8 cellular contexts compared by ENCODE assay signal in genomic region chr17:76527430-76528111, GRCh38. TPM values are rescaled to one million over a fixed set of nuclear protein-coding genes. Genes with fewer than 3 reads are reported as not detected.
DNase-seq lines count a peak whose midpoint lies in the region; ATAC-seq and TF ChIP-seq lines count a peak whose summit lies in the region.

No MANE protein-coding gene starts in this region.

- no peaks in the 10 kb centered on the region for H3K79me1 ChIP-seq in mesenchymal stem cell (replicated peaks; ENCODE audit: low read length, poor library complexity, severe bottlenecking)

- POLR2A ChIA-PET in AG04450 (lab: Yijun Ruan, JAX): interaction anchor here (1.0 to 2.7 kb wide), 2 partner anchors 19 to 30 kb away, joined by 3 to 12 read pairs; no protein-coding TSS in a partner anchor

- H3K4me2 ChIP-seq in mesenchymal stem cell (ENCODE audit: low read length, poor library complexity, severe bottlenecking): peak overlapping the region; percentile 37

- peak overlapping the region; percentile 22 to 87 for H2BK12ac ChIP-seq in mesenchymal stem cell (ENCODE audit: low read length in 2 of 2)

- TF ChIP-seq CTCF in AG04450 (IDR thresholded peaks at IDR 0.05; ENCODE audit: low read depth, low read length) (peak; percentile 13; the same call in 1 of the 2 replicates), upper lobe of right lung (IDR thresholded peaks at IDR 0.05) (peak; percentile 13)

- H3K18ac ChIP-seq in mesenchymal stem cell (ENCODE audit: low read depth in 1 of 2, low read length in 2 of 2): peak overlapping the region; percentile 90 to 91

- peak overlapping the region; percentile 52 to 88 for H3K4ac ChIP-seq in mesenchymal stem cell (ENCODE audit: low read depth in 1 of 2, low read length in 2 of 2)

- intact Hi-C loops in upper lobe of right lung (cut with DNase I): no loop called here

- peak overlapping the region; percentile 57 for H3K9ac ChIP-seq in mesenchymal stem cell (ENCODE audit: low read length)

- H3K9me3 ChIP-seq in AG04450 (ENCODE audit: control insufficient read depth, insufficient read depth, low read length) (no peaks in the 10 kb centered on the region; the same call in 1 of the 2 replicates), mesenchymal stem cell (ENCODE audit: control insufficient read depth, low read length) (no peaks in the 10 kb centered on the region), upper lobe of right lung (no peaks in the 10 kb centered on the region)

- H3K27ac ChIP-seq in AG04450 (ENCODE audit: low read depth, low read length) (peak overlapping the region; percentile 97), caudate nucleus (ENCODE audit: low read depth, low read length) (peak overlapping the region; percentile 52), mesenchymal stem cell (ENCODE audit: low read length, poor library complexity, severe bottlenecking) (no peak overlapping the region), upper lobe of right lung (peak overlapping the region; percentile 89)

- peaks cover 4% of the 10 kb centered on the region in 2 experiments for H3K36me3 ChIP-seq in mesenchymal stem cell (ENCODE audit: control insufficient read depth in 1 of 2, insufficient read depth in 2 of 2, low read depth in 1 of 2, low read length in 2 of 2)
- no peaks in the 10 kb centered on the region for H3K36me3 ChIP-seq in upper lobe of right lung

- H2BK15ac ChIP-seq in mesenchymal stem cell (ENCODE audit: low read depth, poor library complexity, severe bottlenecking): peak overlapping the region; percentile 85

- H2BK5ac ChIP-seq in mesenchymal stem cell (ENCODE audit: low read depth, low read length, poor library complexity, severe bottlenecking): no peak overlapping the region

- ATAC-seq in GM21447 (IDR thresholded peaks at IDR 0.05; ENCODE audit: unreplicated experiment) (peak; percentile 62), upper lobe of right lung (peak; percentile 47)

- H3K14ac ChIP-seq in mesenchymal stem cell (ENCODE audit: low read length in 2 of 2): peak overlapping the region in 1 of 2 experiments; percentile 37

- H2AK5ac ChIP-seq in mesenchymal stem cell (ENCODE audit: low read length, severe bottlenecking): no peak overlapping the region

- 13% methylated on average over 17 of the region's 26 CpGs for WGBS in mesenchymal stem cell

- H3K27me3 ChIP-seq in AG04450 (ENCODE audit: control insufficient read depth, insufficient read depth, low read length) (no peaks in the 10 kb centered on the region), mesenchymal stem cell (ENCODE audit: control insufficient read depth in 1 of 2, insufficient read depth in 1 of 2, low read length in 2 of 2) (no peaks in the 10 kb centered on the region), upper lobe of right lung (no peaks in the 10 kb centered on the region)

- H3K23ac ChIP-seq in mesenchymal stem cell (ENCODE audit: low read length in 2 of 2): no peak overlapping the region

- peak overlapping the region; percentile 92 for H4K91ac ChIP-seq in mesenchymal stem cell (ENCODE audit: low read length)

- DNase-seq in AG04450 (ENCODE audit: low read depth, low spot score) (no peak), RPMI8226 (peak; percentile 32), caudate nucleus (lab: John Stamatoyannopoulos, UW) (no peak), mesenchymal stem cell (peak; percentile 94), upper lobe of right lung (peak; percentile 78), NCI-H526 treated with DMSO at 0.1 percent for 48 hours (lab: John Stamatoyannopoulos, UW) (no peak), superior temporal gyrus (ENCODE audit: extremely low spot score) (no peak)

- peak overlapping the region; percentile 80 for H4K8ac ChIP-seq in mesenchymal stem cell (ENCODE audit: low read length)

- H2AFZ ChIP-seq in mesenchymal stem cell (ENCODE audit: low read depth, low read length): no peak overlapping the region

- CTCF ChIA-PET in AG04450 (lab: Charles Lee): interaction anchor here (0.9 to 2.4 kb wide), 3 partner anchors 19 to 154 kb away, joined by 3 to 7 read pairs (median 3); no protein-coding TSS in a partner anchor

- H3K4me1 ChIP-seq in mesenchymal stem cell (ENCODE audit: control insufficient read depth, insufficient read depth, low read depth, low read length) (peaks cover 57% of the 10 kb centered on the region), upper lobe of right lung (peaks cover 65% of the 10 kb centered on the region)

- peak overlapping the region; percentile 71 for H2BK120ac ChIP-seq in mesenchymal stem cell (ENCODE audit: low read depth, low read length)

- H3K4me3 ChIP-seq in AG04450 (ENCODE audit: low read depth, low read length): no peak overlapping the region
- H3K4me3 ChIP-seq in mesenchymal stem cell (ENCODE audit: insufficient read depth in 1 of 2, low read depth in 1 of 2, low read length in 2 of 2): peak overlapping the region in 1 of 2 experiments; percentile 24
- peak overlapping the region; percentile 18 for H3K4me3 ChIP-seq in upper lobe of right lung

RNA-seq across cellular contexts. Expression of gene CYGB, which starts 9.9 kb away (rescaled TPM):
- polyA plus RNA-seq in AG04450 (2011; rRNA removed): 7.4 and 7.7 TPM in 2 replicates
- polyA minus RNA-seq in AG04450 (2011; rRNA and poly(A)+ RNA removed): 3.1 and 5.3 TPM in 2 replicates
- polyA plus RNA-seq in mesenchymal stem cell (2013, experiment 1 of 2): 313 TPM
- 315 TPM for polyA plus RNA-seq in mesenchymal stem cell (2013, experiment 2 of 2)
- total RNA-seq in upper lobe of right lung: 34.3 TPM

RNA-seq across cellular contexts. Expression of gene PRCD, which starts 12.3 kb away (rescaled TPM):
- polyA plus RNA-seq in AG04450 (2011; rRNA removed): 0.69 and 1.9 TPM in 2 replicates
- polyA minus RNA-seq in AG04450 (2011; rRNA and poly(A)+ RNA removed): 0.37 and 0.96 TPM in 2 replicates
- polyA plus RNA-seq in mesenchymal stem cell (2013, experiment 1 of 2): 13.5 TPM
- polyA plus RNA-seq in mesenchymal stem cell (2013, experiment 2 of 2): 14.0 TPM
- 7.7 TPM for total RNA-seq in upper lobe of right lung

RNA-seq across cellular contexts. Expression of gene RHBDF2, which starts 26.3 kb away (rescaled TPM):
- polyA plus RNA-seq in AG04450 (2011; rRNA removed): 5.4 and 8.7 TPM in 2 replicates
- polyA minus RNA-seq in AG04450 (2011; rRNA and poly(A)+ RNA removed): 6.8 and 7.7 TPM in 2 replicates
- polyA plus RNA-seq in mesenchymal stem cell (2013, experiment 1 of 2): 19.9 TPM
- polyA plus RNA-seq in mesenchymal stem cell (2013, experiment 2 of 2): 18.4 TPM
- total RNA-seq in upper lobe of right lung: 46.4 TPM

RNA-seq across cellular contexts. Expression of gene ST6GALNAC2, which starts 58.1 kb away (rescaled TPM):
- polyA plus RNA-seq in AG04450 (2011; rRNA removed): 0.17 and 0.36 TPM in 2 replicates
- polyA minus RNA-seq in AG04450 (2011; rRNA and poly(A)+ RNA removed): 0.83 TPM in 1 of 2 replicates, not detected in the other
- 0.72 TPM for polyA plus RNA-seq in mesenchymal stem cell (2013, experiment 1 of 2)
- 0.78 TPM for polyA plus RNA-seq in mesenchymal stem cell (2013, experiment 2 of 2)
- 24.5 TPM for total RNA-seq in upper lobe of right lung

Comparison
In these comparisons a context has a peak if more than half of its experiments do, and no peak if none do; other contexts are left out.
1. DNase-seq: peak in RPMI8226 (single experiment), mesenchymal stem cell (single experiment) and upper lobe of right lung (single experiment); none in AG04450 (single experiment), caudate nucleus (0 of 61), NCI-H526 treated with DMSO at 0.1 percent for 48 hours (single experiment) and superior temporal gyrus (single experiment).